14 cellular contexts compared by ENCODE assay signal in the genomic region with DNA sequence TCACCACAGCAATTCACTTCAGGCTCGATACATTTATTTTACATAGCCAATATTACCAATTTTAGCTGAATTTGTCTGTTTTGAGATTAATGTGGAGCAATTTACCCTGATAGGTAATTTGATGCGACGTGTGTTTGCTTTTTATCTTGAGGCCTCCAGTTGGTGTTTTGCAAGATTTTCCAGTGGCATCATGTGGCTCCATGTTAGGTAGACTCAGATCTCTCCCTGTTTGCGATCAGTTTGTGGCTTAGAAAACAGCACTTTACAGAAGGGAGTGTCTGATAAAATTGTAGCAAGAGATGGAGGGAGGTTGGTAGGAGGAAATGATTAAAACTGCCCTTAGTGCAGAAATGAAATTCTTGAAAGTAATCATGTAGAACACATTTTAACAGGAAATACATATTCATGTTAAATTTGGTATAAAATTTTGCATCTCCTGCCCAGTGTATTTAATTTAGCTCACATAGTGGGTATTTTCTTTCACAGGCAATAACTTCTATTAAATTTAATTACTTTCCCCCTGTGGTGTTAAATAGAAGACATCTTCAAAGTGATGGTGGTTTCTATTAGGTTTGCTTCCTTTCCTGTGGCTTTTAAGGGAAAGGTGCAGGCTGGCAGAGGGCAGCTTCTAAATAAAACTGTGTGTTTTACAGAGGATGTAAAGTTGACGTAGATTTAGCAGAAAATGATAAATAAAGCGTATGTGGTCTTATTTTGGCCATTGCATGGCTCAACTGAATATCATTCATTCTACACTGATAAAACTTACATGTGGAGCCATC.
DNase-seq lines count a peak whose midpoint lies in the region; ATAC-seq, FAIRE-seq and TF ChIP-seq lines count a peak whose summit lies in the region.
"Had no signal": no experiment of that assay in that cellular context is flagged by ENCODE, and none has a peak within 500 bp of the region (broad histone marks: within the 10 kb centered on the region; RNA-seq: fewer than 3 reads in every experiment).

No MANE protein-coding gene starts in this region.

- peak overlapping the region; percentile 67 for H3K4me3 Mint-ChIP-seq in activated CD8-positive, alpha-beta T cell treated with anti-CD3 and anti-CD28 coated beads, Interleukin-2, amount 10 ng/mL, durations not matched to agents 7 days and 5 days
- H3K4me3 Mint-ChIP-seq: activated B cell treated with CpG ODN at 0.5 μM for 24 hours, CD14-positive monocyte, mesothelial cell of epicardium had no signal

- peaks cover 58% of the 10 kb centered on the region for H3K36me3 Mint-ChIP-seq in activated CD8-positive, alpha-beta T cell treated with anti-CD3 and anti-CD28 coated beads, Interleukin-2, amount 10 ng/mL, durations not matched to agents 7 days and 5 days (ENCODE audit: low read depth)

- DNase-seq in GM18507 (ENCODE audit: extremely low spot score, insufficient read length, low read depth) = no peak
- peak; percentile 32 for DNase-seq in activated CD8-positive, alpha-beta T cell treated with anti-CD3 and anti-CD28 coated beads, Interleukin-2, amount 10 ng/mL, durations not matched to agents 7 days and 5 days
- DNase-seq in NCI-H2196 treated with DMSO at 0.1 percent for 48 hours (lab: John Stamatoyannopoulos, UW; ENCODE audit: unreplicated experiment) = no peak
- no peak for DNase-seq in thyroid gland
- DNase-seq in activated effector memory CD4-positive, alpha-beta T cell treated with Interleukin-2 at 50 U/mL for 16 hours = no peak
- DNase-seq in H4 (ENCODE audit: low spot score) = no peak
- DNase-seq: activated B cell treated with CpG ODN at 0.5 μM for 24 hours; effector CD4-positive, alpha-beta T cell; NCI-H1436; right cardiac atrium had no signal

- H3K9me3 Mint-ChIP-seq in activated CD8-positive, alpha-beta T cell treated with anti-CD3 and anti-CD28 coated beads, Interleukin-2, amount 10 ng/mL, durations not matched to agents 7 days and 5 days (ENCODE audit: insufficient read depth) = no peaks in the 10 kb centered on the region
- H3K9me3 Mint-ChIP-seq: activated B cell treated with CpG ODN at 0.5 μM for 24 hours, CD14-positive monocyte had no signal

- peak; percentile 30 for ATAC-seq in GM19467 (IDR thresholded peaks at IDR 0.05; ENCODE audit: unreplicated experiment)
- peak; percentile 29 for ATAC-seq in HG03066 (IDR thresholded peaks at IDR 0.05; ENCODE audit: low read depth, unreplicated experiment)
- peak; percentile 58 for ATAC-seq in activated CD8-positive, alpha-beta T cell treated with anti-CD3 and anti-CD28 coated beads, Interleukin-2, amount 10 ng/mL, durations not matched to agents 7 days and 5 days
- ATAC-seq: right cardiac atrium had no signal

- no peak for TF ChIP-seq POLR2A in thyroid gland (IDR thresholded peaks at IDR 0.05)

- H3K27me3 ChIP-seq in thyroid gland = no peaks in the 10 kb centered on the region

- no peaks in the 10 kb centered on the region for H3K27me3 Mint-ChIP-seq in activated CD8-positive, alpha-beta T cell treated with anti-CD3 and anti-CD28 coated beads, Interleukin-2, amount 10 ng/mL, durations not matched to agents 7 days and 5 days (ENCODE audit: low read depth)
- H3K27me3 Mint-ChIP-seq: activated B cell treated with CpG ODN at 0.5 μM for 24 hours had no signal

- no peak overlapping the region for H3K4me3 ChIP-seq in thyroid gland (replicated peaks in 1 of 3)

- H3K27ac ChIP-seq in thyroid gland = no peak overlapping the region

- FAIRE-seq in GM18507 (lab: Jason Lieb, UNC) = peak; percentile 42

- no peaks in the 10 kb centered on the region for H3K9me3 ChIP-seq in thyroid gland

- H3K27ac Mint-ChIP-seq in activated CD8-positive, alpha-beta T cell treated with anti-CD3 and anti-CD28 coated beads, Interleukin-2, amount 10 ng/mL, durations not matched to agents 7 days and 5 days = peak overlapping the region; percentile 84
- H3K27ac Mint-ChIP-seq: activated B cell treated with CpG ODN at 0.5 μM for 24 hours, mesothelial cell of epicardium had no signal

- 88 to 97% methylated on average over 6 of the region's 6 CpGs for WGBS in thyroid gland, 2 donors

- POLR2A ChIA-PET in activated CD8-positive, alpha-beta T cell treated with anti-CD3 and anti-CD28 coated beads, Interleukin-2, amount 10 ng/mL, durations not matched to agents 7 days and 5 days (lab: Charles Lee) = interaction anchor here (1.2 to 1.8 kb wide), 2 partner anchors 25 to 136 kb away, joined by 3 to 7 read pairs; a partner anchor contains a TSS

- no peak for TF ChIP-seq CTCF in thyroid gland (IDR thresholded peaks at IDR 0.05)

- H3K4me1 ChIP-seq in thyroid gland = no peaks in the 10 kb centered on the region

- CTCF ChIA-PET in activated CD8-positive, alpha-beta T cell treated with anti-CD3 and anti-CD28 coated beads, Interleukin-2, amount 10 ng/mL, durations not matched to agents 7 days and 5 days (lab: Charles Lee) = interaction anchor here (1.0 to 1.8 kb wide), 2 partner anchors 20 to 66 kb away, joined by 3 to 6 read pairs; no protein-coding TSS in a partner anchor

- intact Hi-C loops in thyroid gland (cut with DNase I) = no loop called here

- H3K4me1 Mint-ChIP-seq in activated CD8-positive, alpha-beta T cell treated with anti-CD3 and anti-CD28 coated beads, Interleukin-2, amount 10 ng/mL, durations not matched to agents 7 days and 5 days (ENCODE audit: low read depth) = peaks cover 49% of the 10 kb centered on the region

- H3K36me3 ChIP-seq in thyroid gland = peaks cover 4 to 5% of the 10 kb centered on the region in 2 donors
